12 cellular contexts compared by ENCODE assay signal in genomic region chr1:39394059-39394458, GRCh38.
A peak's percentile ranks its signal among the peaks of the same experiment; 100 is the strongest.
DNase-seq lines count a peak whose midpoint lies in the region; ATAC-seq and TF ChIP-seq lines count a peak whose summit lies in the region.
"Had no signal": no experiment of that assay in that cellular context is flagged by ENCODE, and none has a peak within 500 bp of the region (broad histone marks: within the 10 kb centered on the region; RNA-seq: fewer than 3 reads in every experiment).

No MANE protein-coding gene starts in this region.

- no peak for TF ChIP-seq CTCF in CD8-positive, alpha-beta T cell (IDR thresholded peaks at IDR 0.05)
- no peak for TF ChIP-seq CTCF in OCI-LY7 (conservative IDR thresholded peaks at IDR 0.05; ENCODE audit: low read length)
- no peak for TF ChIP-seq CTCF in dorsolateral prefrontal cortex (IDR thresholded peaks at IDR 0.05 in 54 of 56, conservative IDR thresholded peaks at IDR 0.05 in 2 of 56; ENCODE audit: low read depth in 1 of 56, partially characterized antibody in 56 of 56)
- TF ChIP-seq CTCF in parathyroid adenoma (IDR thresholded peaks at IDR 0.05) = no peak

- no peaks in the 10 kb centered on the region for H3K27me3 Mint-ChIP-seq in CD8-positive, alpha-beta T cell (ENCODE audit: low read depth)

- H3K9me3 ChIP-seq in CD8-positive, alpha-beta T cell (ENCODE audit: low read length) = no peaks in the 10 kb centered on the region
- H3K9me3 ChIP-seq in OCI-LY7 (ENCODE audit: low read length) (no peaks in the 10 kb centered on the region), parathyroid adenoma (ENCODE audit: control insufficient read depth, low read length) (no peaks in the 10 kb centered on the region)

- no peaks in the 10 kb centered on the region for H3K9me2 ChIP-seq in OCI-LY7 (ENCODE audit: insufficient read depth, low read length)

- no peaks in the 10 kb centered on the region for H3K9me3 Mint-ChIP-seq in CD8-positive, alpha-beta T cell
- H3K9me3 Mint-ChIP-seq: immature natural killer cell, neural progenitor cell had no signal

- H3K27ac Mint-ChIP-seq in CD8-positive, alpha-beta T cell = peak overlapping the region; percentile 49
- H3K27ac Mint-ChIP-seq: neural progenitor cell had no signal

- H3K36me3 ChIP-seq in CD8-positive, alpha-beta T cell (ENCODE audit: insufficient read depth, low read length) = peaks cover 7% of the 10 kb centered on the region
- H3K36me3 ChIP-seq in OCI-LY7 (ENCODE audit: insufficient read depth, low read length) (peaks cover 33% of the 10 kb centered on the region), parathyroid adenoma (ENCODE audit: control insufficient read depth, insufficient read depth, low read length) (no peaks in the 10 kb centered on the region)

- H3K27me3 ChIP-seq in CD8-positive, alpha-beta T cell (ENCODE audit: insufficient read depth, low read length) = no peaks in the 10 kb centered on the region
- H3K27me3 ChIP-seq in dorsolateral prefrontal cortex (no peaks in the 10 kb centered on the region), parathyroid adenoma (ENCODE audit: control insufficient read depth, insufficient read depth, low read length) (no peaks in the 10 kb centered on the region)
- H3K27me3 ChIP-seq: neural progenitor cell had no signal

- no peak overlapping the region for H3K4me3 ChIP-seq in CD8-positive, alpha-beta T cell (ENCODE audit: low read depth, low read length)
- no peak overlapping the region for H3K4me3 ChIP-seq in OCI-LY7 (ENCODE audit: low read depth, low read length, poor library complexity, severe bottlenecking)
- peak overlapping the region in 1 of 59 donors; percentile 5 for H3K4me3 ChIP-seq in dorsolateral prefrontal cortex
- no peak overlapping the region for H3K4me3 ChIP-seq in parathyroid adenoma (ENCODE audit: low read depth, low read length)
- H3K4me3 ChIP-seq: neural progenitor cell had no signal

- peaks cover 75% of the 10 kb centered on the region for H3K4me1 Mint-ChIP-seq in CD8-positive, alpha-beta T cell (ENCODE audit: low read depth)

- no peak overlapping the region for H3K27ac ChIP-seq in CD8-positive, alpha-beta T cell (ENCODE audit: low read depth, low read length)
- H3K27ac ChIP-seq in OCI-LY7 (ENCODE audit: low read depth, low read length, poor library complexity, severe bottlenecking) (peak overlapping the region; percentile 74), dorsolateral prefrontal cortex (peak overlapping the region in 30 of 59 donors; percentile 5 to 90 (median 60)), parathyroid adenoma (peak overlapping the region; percentile 54)
- H3K27ac ChIP-seq: neural progenitor cell had no signal

- no peak for DNase-seq in CD8-positive, alpha-beta T cell
- DNase-seq in OCI-LY7 (ENCODE audit: low spot score) (no peak), dorsolateral prefrontal cortex (no peak), H4 (ENCODE audit: low spot score) (no peak), ACHN (no peak)
- DNase-seq: DMS 273 treated with DMSO at 0.1 percent for 48 hours, NCI-H187 had no signal

- no peak overlapping the region for H3K9ac ChIP-seq in parathyroid adenoma
- H3K9ac ChIP-seq: neural progenitor cell had no signal

- peaks cover 27% of the 10 kb centered on the region for H3K4me1 ChIP-seq in CD8-positive, alpha-beta T cell (ENCODE audit: insufficient read depth, low read length)
- H3K4me1 ChIP-seq in OCI-LY7 (ENCODE audit: insufficient read depth, low read length, poor library complexity, severe bottlenecking) = peaks cover 49% of the 10 kb centered on the region
- H3K4me1 ChIP-seq in parathyroid adenoma = peaks cover 34% of the 10 kb centered on the region

- no TSS peak for BruUV-seq in OCI-LY7 (replicated peaks; lab: Mats Ljungman, UMichigan)

- intact Hi-C loops in CD8-positive, alpha-beta T cell (cut with DNase I, micrococcal nuclease) = loop anchor here (2.0 kb wide), 1 partner anchor 17 kb away; no protein-coding TSS in a partner anchor
- intact Hi-C loops in OCI-LY7 (cut with micrococcal nuclease; ENCODE audit: unreplicated experiment) = no loop called here
- intact Hi-C loops in dorsolateral prefrontal cortex (cut with DNase I) = no loop called here

- no peak overlapping the region for H2AFZ ChIP-seq in OCI-LY7 (ENCODE audit: low read length)
- H2AFZ ChIP-seq in parathyroid adenoma = no peak overlapping the region
- H2AFZ ChIP-seq: neural progenitor cell had no signal

- ATAC-seq in CD8-positive, alpha-beta T cell = no peak
- ATAC-seq in GM18873 (IDR thresholded peaks at IDR 0.05; ENCODE audit: low FRiP score, unreplicated experiment) (no peak), HG03196 (IDR thresholded peaks at IDR 0.05; ENCODE audit: unreplicated experiment) (no peak)

- H3K36me3 Mint-ChIP-seq in CD8-positive, alpha-beta T cell = peaks cover 48% of the 10 kb centered on the region

- in situ Hi-C loops in ACHN (cut with HindIII; ENCODE audit: low pct_ligation_motif_present, low pct_unique_long_range_greater_than_20kb, low sequenced_read_pairs) = no loop called here

- POLR2A ChIA-PET in CD8-positive, alpha-beta T cell (lab: Charles Lee) = no interaction called here
- POLR2A ChIA-PET in OCI-LY7 (lab: Charles Lee) = interaction anchor here (0.5 to 1.3 kb wide), 3 partner anchors 11 to 616 kb away, joined by 3 read pairs; no protein-coding TSS in a partner anchor

- CTCF ChIA-PET in CD8-positive, alpha-beta T cell (lab: Charles Lee) = interaction anchor here (3.8 kb wide), 1 partner anchor 17 kb away, joined by 21 read pairs; no protein-coding TSS in a partner anchor
- CTCF ChIA-PET in OCI-LY7 (lab: Charles Lee; ENCODE audit: unreplicated experiment) = no interaction called here

- H3K4me2 ChIP-seq in OCI-LY7 (ENCODE audit: low read length) = peak overlapping the region; percentile 66
- H3K4me2 ChIP-seq in parathyroid adenoma (ENCODE audit: low read length) = no peak overlapping the region
- H3K4me2 ChIP-seq: neural progenitor cell had no signal

- no peak overlapping the region for H3K4me3 Mint-ChIP-seq in CD8-positive, alpha-beta T cell
- H3K4me3 Mint-ChIP-seq: neural progenitor cell had no signal

- H3K79me2 ChIP-seq in OCI-LY7 (ENCODE audit: insufficient read depth, low read depth, low read length) = peaks cover 66% of the 10 kb centered on the region; the same call in 1 of the 2 replicates
- H3K79me2 ChIP-seq in parathyroid adenoma = peaks cover 27% of the 10 kb centered on the region

- no peaks in the 10 kb centered on the region for H4K20me1 ChIP-seq in OCI-LY7 (ENCODE audit: insufficient read depth, low read length)

Comparison
In these comparisons a context has a peak if more than half of its experiments do, and no peak if none do; other contexts are left out.
1. intact Hi-C loops: an anchor here in CD8-positive, alpha-beta T cell (2.0 kb wide); none called in OCI-LY7 and dorsolateral prefrontal cortex.